9 cellular contexts compared by ENCODE assay signal in the genomic region with DNA sequence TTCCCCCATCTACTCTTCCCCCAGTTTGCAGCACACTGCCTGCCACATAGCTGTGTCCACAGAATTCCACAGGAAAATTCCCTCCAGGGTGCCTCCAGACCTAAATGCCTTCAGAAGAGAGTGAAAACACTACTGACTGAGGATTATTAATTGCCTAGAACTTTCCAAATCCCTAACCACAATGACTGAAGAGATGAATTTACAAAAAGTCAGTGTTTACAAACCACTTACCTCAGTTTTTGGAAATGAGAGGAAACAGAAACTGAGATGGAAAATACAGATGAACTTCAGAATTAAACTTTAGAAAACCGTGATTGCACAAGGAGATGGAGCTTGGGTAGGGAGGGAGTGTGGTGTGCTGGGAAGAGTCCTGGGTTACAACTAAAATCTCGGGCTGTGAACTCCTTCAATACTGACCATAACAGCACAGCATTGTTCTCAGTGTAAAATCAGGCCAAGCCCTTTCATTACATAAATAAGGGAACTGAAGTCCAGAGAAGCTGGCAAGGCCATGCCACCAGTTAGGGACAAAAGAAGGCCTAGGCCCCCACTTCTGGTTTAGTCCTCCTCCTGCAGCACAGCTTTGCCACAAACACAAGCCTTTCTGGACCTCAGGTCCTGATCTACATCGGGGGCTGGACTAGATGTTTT. TPM values are rescaled to one million over a fixed set of nuclear protein-coding genes. Genes with fewer than 3 reads are reported as not detected.
DNase-seq lines count a peak whose midpoint lies in the region; ATAC-seq and TF ChIP-seq lines count a peak whose summit lies in the region.
"Had no signal": no experiment of that assay in that cellular context is flagged by ENCODE, and none has a peak within 500 bp of the region (broad histone marks: within the 10 kb centered on the region; RNA-seq: fewer than 3 reads in every experiment).

No MANE protein-coding gene starts in this region.

- H3K4me3 ChIP-seq in astrocyte of the cerebellum (ENCODE audit: low read depth, low read length), result no peak overlapping the region
- H3K4me3 ChIP-seq in tibial artery, result no peak overlapping the region

- peak overlapping the region; percentile 79 to 85 for H3K4me3 Mint-ChIP-seq in activated T-cell treated with anti-CD3 and anti-CD28 coated beads, Interleukin-2, amount 50 U/mL, for 72 hours
- H3K4me3 Mint-ChIP-seq: memory B cell had no signal

- DNase-seq in activated T-cell treated with anti-CD3 and anti-CD28 coated beads, Interleukin-2, amount 50 U/mL, for 72 hours, result no peak
- no peak for DNase-seq in activated T-cell treated with anti-CD3 and anti-CD28 coated beads for 4 hours
- DNase-seq in astrocyte of the cerebellum (ENCODE audit: low read depth), result peak; percentile 15
- DNase-seq in medulla oblongata (ENCODE audit: extremely low spot score), result peak; percentile 79
- no peak for DNase-seq in tibial artery
- DNase-seq in T-helper 9 cell, result no peak
- no peak for DNase-seq in GM13977 (ENCODE audit: low spot score)

- H3K27ac Mint-ChIP-seq in activated T-cell treated with anti-CD3 and anti-CD28 coated beads, Interleukin-2, amount 50 U/mL, for 72 hours, result peak overlapping the region; percentile 85

- H3K36me3 ChIP-seq in tibial artery, result peaks cover 0 to 6% (median 5%) of the 10 kb centered on the region in 3 donors

- peaks cover 0 to 4% of the 10 kb centered on the region in 2 donors for H3K36me3 Mint-ChIP-seq in activated T-cell treated with anti-CD3 and anti-CD28 coated beads, Interleukin-2, amount 50 U/mL, for 72 hours (ENCODE audit: insufficient read depth in 2 of 2)

- no peak for TF ChIP-seq CTCF in astrocyte of the cerebellum (IDR thresholded peaks at IDR 0.05; ENCODE audit: low read depth, low read length, missing control alignments)
- TF ChIP-seq CTCF in tibial artery (IDR thresholded peaks at IDR 0.05), result no peak
- no peak for TF ChIP-seq CTCF in GM13977 (IDR thresholded peaks at IDR 0.05; ENCODE audit: extremely low read depth, insufficient read depth, missing control alignments)

- peaks cover 0 to 80% (median 61%) of the 10 kb centered on the region in 4 donors for H3K4me1 ChIP-seq in tibial artery

- H3K4me1 Mint-ChIP-seq in activated T-cell treated with anti-CD3 and anti-CD28 coated beads, Interleukin-2, amount 50 U/mL, for 72 hours (ENCODE audit: low read depth), result peaks cover 71% of the 10 kb centered on the region

- in situ Hi-C loops in astrocyte of the cerebellum (cut with HindIII; ENCODE audit: low sequenced_read_pairs), result no loop called here
- in situ Hi-C loops in GM13977 (cut with MboI; ENCODE audit: low pct_unique_long_range_greater_than_20kb, low sequenced_read_pairs, unreplicated experiment), result no loop called here

- intact Hi-C loops in tibial artery (cut with DNase I; ENCODE audit: low total_unique reads), result no loop called here

- no peaks in the 10 kb centered on the region for H3K27me3 Mint-ChIP-seq in activated T-cell treated with anti-CD3 and anti-CD28 coated beads, Interleukin-2, amount 50 U/mL, for 72 hours (ENCODE audit: low read depth)
- H3K27me3 Mint-ChIP-seq: memory B cell had no signal

- no peaks in the 10 kb centered on the region for H3K27me3 ChIP-seq in tibial artery

- peak overlapping the region; percentile 61 to 63 for H3K27ac ChIP-seq in tibial artery

- H3K9me3 Mint-ChIP-seq in activated T-cell treated with anti-CD3 and anti-CD28 coated beads, Interleukin-2, amount 50 U/mL, for 72 hours, result no peaks in the 10 kb centered on the region
- H3K9me3 Mint-ChIP-seq: memory B cell had no signal

- no peak for ATAC-seq in activated T-cell treated with anti-CD3 and anti-CD28 coated beads, Interleukin-2, amount 50 U/mL, for 72 hours (replicated peaks in 1 of 2)
- no peak for ATAC-seq in GM18909 (IDR thresholded peaks at IDR 0.05; ENCODE audit: poor library complexity, unreplicated experiment)

- no peaks in the 10 kb centered on the region for H3K9me3 ChIP-seq in tibial artery

RNA-seq across cellular contexts. Expression of gene ELMO2, which starts 4.1 kb away (rescaled TPM):
- total RNA-seq in activated T-cell treated with anti-CD3 and anti-CD28 coated beads, Interleukin-2, amount 50 U/mL, for 72 hours, result 10 to 100 TPM; 63.9 to 90.5 TPM

Comparison
In these comparisons a context has a peak if more than half of its experiments do, and no peak if none do; other contexts are left out.
1. DNase-seq: peak in astrocyte of the cerebellum (single experiment) and medulla oblongata (single experiment); none in activated T-cell treated with anti-CD3 and anti-CD28 coated beads, Interleukin-2, amount 50 U/mL, for 72 hours (0 of 2), activated T-cell treated with anti-CD3 and anti-CD28 coated beads for 4 hours (single experiment), tibial artery (0 of 2), T-helper 9 cell (single experiment) and GM13977 (single experiment).